In the genomic region with DNA sequence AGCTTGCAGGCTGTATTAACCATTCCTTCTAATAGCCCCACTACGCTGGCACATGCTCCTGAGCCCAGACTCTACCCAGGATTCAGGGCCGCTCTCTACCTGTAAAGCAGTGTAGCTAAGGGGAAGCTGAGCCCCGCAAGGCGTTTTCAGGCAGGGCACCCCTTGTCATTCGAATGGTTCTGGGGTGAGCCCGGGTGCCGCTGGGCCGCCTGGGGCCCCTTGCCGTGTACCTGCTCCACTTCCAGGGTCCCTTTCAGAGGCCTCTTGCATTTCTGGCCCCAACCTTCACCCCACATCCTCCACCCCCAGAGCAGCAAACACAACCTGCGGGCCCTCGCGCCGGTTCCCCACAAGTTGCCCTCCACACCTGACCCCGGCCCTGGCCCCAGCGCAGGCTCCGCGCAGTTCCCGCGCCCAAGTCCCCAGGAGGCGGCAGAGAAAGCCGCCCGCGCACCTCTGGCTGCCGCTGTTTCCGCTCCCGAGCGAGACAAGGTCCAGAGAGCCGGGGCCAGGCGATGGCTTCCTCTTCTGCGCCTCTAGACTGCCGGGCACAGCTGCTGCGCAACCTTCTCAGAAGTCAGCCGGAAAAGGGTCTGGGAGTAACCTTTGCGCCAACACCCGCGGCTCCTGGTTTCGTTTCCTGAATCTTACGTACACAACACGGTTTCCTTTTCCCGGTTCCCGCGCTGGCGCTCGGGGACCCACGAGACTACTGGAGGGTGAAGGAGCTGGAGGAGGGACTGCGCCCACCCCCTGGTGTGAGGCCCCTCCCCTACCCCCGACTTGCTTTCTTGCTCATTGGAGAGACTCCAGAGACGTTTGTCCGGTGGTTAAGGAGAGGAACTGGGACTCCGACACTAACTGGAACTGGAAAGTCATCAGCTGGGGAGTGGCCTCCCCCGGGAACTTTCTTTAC, we compare ENCODE assay signal across 8 cellular contexts. TPM values are rescaled to one million over a fixed set of nuclear protein-coding genes. Genes with fewer than 3 reads are reported as not detected.
DNase-seq lines count a peak whose midpoint lies in the region; ATAC-seq and TF ChIP-seq lines count a peak whose summit lies in the region.

A gene with protein sequence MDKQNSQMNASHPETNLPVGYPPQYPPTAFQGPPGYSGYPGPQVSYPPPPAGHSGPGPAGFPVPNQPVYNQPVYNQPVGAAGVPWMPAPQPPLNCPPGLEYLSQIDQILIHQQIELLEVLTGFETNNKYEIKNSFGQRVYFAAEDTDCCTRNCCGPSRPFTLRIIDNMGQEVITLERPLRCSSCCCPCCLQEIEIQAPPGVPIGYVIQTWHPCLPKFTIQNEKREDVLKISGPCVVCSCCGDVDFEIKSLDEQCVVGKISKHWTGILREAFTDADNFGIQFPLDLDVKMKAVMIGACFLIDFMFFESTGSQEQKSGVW (minus strand): TSS at position 595 of the 916 bp plus-strand sequence. CDS start 8,055 bp downstream, outside the sequence.

- H3K4me1 Mint-ChIP-seq in activated T-cell treated with anti-CD3 and anti-CD28 coated beads, Interleukin-2, amount 50 U/mL, for 4 hours (ENCODE audit: low read depth): peaks cover 57% of the 10 kb centered on the region

- H3K9ac ChIP-seq in mucosa of stomach (ENCODE audit: low read length): peak within 1 kb of the TSS; percentile 97

- H3K27ac ChIP-seq in Panc1 (ENCODE audit: low read length): peak within 1 kb of the TSS; percentile 93

- intact Hi-C loops in Panc1 (cut with micrococcal nuclease; ENCODE audit: unreplicated experiment): loop anchor here (2.0 kb wide), 1 partner anchor 75 kb away; a partner anchor contains a TSS

- ATAC-seq in GM21526 (IDR thresholded peaks at IDR 0.05; ENCODE audit: low FRiP score, unreplicated experiment): peak; percentile 96
- ATAC-seq in Panc1: peak; percentile 97
- peak; percentile 86 to 87 for ATAC-seq in activated T-cell treated with anti-CD3 and anti-CD28 coated beads, Interleukin-2, amount 50 U/mL, for 4 hours
- peak; percentile 92 for ATAC-seq in esophagus mucosa

- POLR2A ChIA-PET in Panc1 (lab: Charles Lee): interaction anchor here (0.5 to 2.1 kb wide), 6 partner anchors 11 to 320 kb away, joined by 3 to 8 read pairs (median 3); a partner anchor contains a TSS

- H3K4me3 ChIP-seq in Panc1 (ENCODE audit: low read depth in 2 of 2, low read length in 2 of 2): peak within 1 kb of the TSS; percentile 82 to 83
- H3K4me3 ChIP-seq in mucosa of stomach (ENCODE audit: low read length): peak within 1 kb of the TSS; percentile 29

- H3K36me3 ChIP-seq in Panc1 (ENCODE audit: control insufficient read depth, insufficient read depth, low read length): no peaks in the 10 kb centered on the region
- H3K36me3 ChIP-seq in mucosa of stomach (ENCODE audit: control insufficient read depth, insufficient read depth, low read length): no peaks in the 10 kb centered on the region

- no peaks in the 10 kb centered on the region for H3K9me3 ChIP-seq in Panc1 (ENCODE audit: control insufficient read depth, insufficient read depth, low read depth, low read length)
- H3K9me3 ChIP-seq in mucosa of stomach (ENCODE audit: control insufficient read depth, low read length): no peaks in the 10 kb centered on the region

- peak within 1 kb of the TSS; percentile 90 for H3K4me3 Mint-ChIP-seq in activated T-cell treated with anti-CD3 and anti-CD28 coated beads, Interleukin-2, amount 50 U/mL, for 4 hours

- CTCF ChIA-PET in Panc1 (lab: Charles Lee): no interaction called here

- no peak for TF ChIP-seq CTCF in Panc1 (IDR thresholded peaks at IDR 0.05)

- in situ Hi-C loops in Panc1 (cut with HindIII; ENCODE audit: low pct_unique_long_range_greater_than_20kb, low sequenced_read_pairs): no loop called here

- H3K27me3 ChIP-seq in Panc1 (ENCODE audit: control insufficient read depth, insufficient read depth, low read length) (no peaks in the 10 kb centered on the region), mucosa of stomach (ENCODE audit: control insufficient read depth, insufficient read depth, low read length) (no peaks in the 10 kb centered on the region)

- H3K9me3 Mint-ChIP-seq in activated T-cell treated with anti-CD3 and anti-CD28 coated beads, Interleukin-2, amount 50 U/mL, for 4 hours: no peaks in the 10 kb centered on the region

- peaks cover 3% of the 10 kb centered on the region for H3K36me3 Mint-ChIP-seq in activated T-cell treated with anti-CD3 and anti-CD28 coated beads, Interleukin-2, amount 50 U/mL, for 4 hours (ENCODE audit: insufficient read depth)

- H3K4me1 ChIP-seq in Panc1 (ENCODE audit: control insufficient read depth, insufficient read depth, low read length) (peaks cover 16% of the 10 kb centered on the region), mucosa of stomach (ENCODE audit: control insufficient read depth, insufficient read depth, low read length) (peaks cover 21% of the 10 kb centered on the region)

- no TSS peak for BruUV-seq in Panc1 (replicated peaks; lab: Mats Ljungman, UMichigan)

- H3K27me3 Mint-ChIP-seq in activated T-cell treated with anti-CD3 and anti-CD28 coated beads, Interleukin-2, amount 50 U/mL, for 4 hours (ENCODE audit: low read depth): no peaks in the 10 kb centered on the region

- DNase-seq in DMS114 treated with DMSO at 0.1 percent for 48 hours (lab: John Stamatoyannopoulos, UW; ENCODE audit: unreplicated experiment): peak; percentile 46
- DNase-seq in HuH-7 (ENCODE audit: low spot score): peak; percentile 70
- peak; percentile 83 for DNase-seq in Panc1 (ENCODE audit: low read depth, low spot score)
- peak; percentile 58 for DNase-seq in activated T-cell treated with anti-CD3 and anti-CD28 coated beads, Interleukin-2, amount 50 U/mL, for 4 hours
- peak; percentile 86 for DNase-seq in stimulated activated CD8-positive, alpha-beta memory T cell treated with anti-CD3 and anti-CD28 coated beads, Interleukin-4, amount 100 ng/mL, for 48 hours

RNA-seq across cellular contexts. Expression of the gene that starts here (rescaled TPM):
- total RNA-seq in Panc1 (2021; ENCODE audit: unreplicated experiment) (52.7 TPM), esophagus mucosa (60.1 TPM)
- polyA plus RNA-seq in Panc1 (2012; ENCODE audit: insufficient read length): 21.1 TPM
- 10 to 100 TPM; 22.4 to 28.7 (median 27.7) TPM for total RNA-seq in activated T-cell treated with anti-CD3 and anti-CD28 coated beads, Interleukin-2, amount 50 U/mL, for 4 hours

Comparison
In these comparisons a context has a peak if more than half of its experiments do, and no peak if none do; other contexts are left out.
1. Peak in every context shown above with its lines: DNase-seq, ATAC-seq, H3K4me3 ChIP-seq and H3K27ac ChIP-seq.